Comparison of ENCODE assay signal across 8 cellular contexts in the genomic region with DNA sequence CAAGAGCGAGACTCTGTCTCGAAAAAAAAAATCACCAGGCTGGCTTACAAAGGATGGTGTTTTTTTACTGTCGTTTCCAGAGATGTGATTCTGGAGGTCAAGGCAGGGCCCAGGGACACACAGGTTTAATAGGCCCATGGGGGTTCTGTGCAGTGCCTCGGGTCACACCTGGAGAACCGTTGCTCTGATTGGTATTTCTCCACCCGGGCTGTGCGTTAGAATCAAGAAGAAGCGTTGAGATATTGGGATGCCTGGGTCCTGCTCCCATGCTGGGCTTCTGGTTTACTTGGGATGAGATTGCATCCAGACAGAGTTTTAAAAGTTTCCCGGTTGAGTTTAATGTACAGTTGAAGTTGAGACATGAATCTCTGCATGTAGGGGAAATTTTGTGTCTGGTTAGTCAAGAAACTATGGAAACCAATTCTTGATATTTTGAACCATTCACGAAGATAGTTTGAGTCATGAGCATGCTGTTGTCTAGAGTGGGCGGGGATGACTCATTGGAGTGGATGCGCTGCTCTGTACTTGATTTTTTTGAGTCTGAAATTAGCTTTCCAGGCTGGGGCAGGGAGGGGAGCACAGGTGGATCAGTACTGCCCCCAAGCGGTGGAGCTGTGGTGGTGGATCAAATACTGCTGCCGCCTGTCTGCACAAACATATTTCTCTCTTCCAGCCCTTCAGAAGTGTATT. TPM values are rescaled to one million over a fixed set of nuclear protein-coding genes. Genes with fewer than 3 reads are reported as not detected.
DNase-seq lines count a peak whose midpoint lies in the region; ATAC-seq, FAIRE-seq and TF ChIP-seq lines count a peak whose summit lies in the region.

No MANE protein-coding gene starts in this region.

- no peak overlapping the region for H3K4me3 ChIP-seq in prostate gland

- peak overlapping the region; percentile 42 for H3K27ac Mint-ChIP-seq in glutamatergic neuron (ENCODE audit: unreplicated experiment)

- H3K9me3 ChIP-seq in prostate gland = no peaks in the 10 kb centered on the region

- H3K4me1 ChIP-seq in prostate gland (replicated peaks) = no peaks in the 10 kb centered on the region

- H3K4me1 Mint-ChIP-seq in glutamatergic neuron (ENCODE audit: low read depth, unreplicated experiment) = peaks cover 15% of the 10 kb centered on the region

- DNase-seq in ELF-1 (ENCODE audit: low read depth, low spot score) (peak; percentile 88), KG1 (lab: John Stamatoyannopoulos, UW) (peak; percentile 37), SIG-M5 treated with dmso at 0.1 percent for 504 hours (lab: John Stamatoyannopoulos, UW; ENCODE audit: unreplicated experiment) (peak; percentile 89), glutamatergic neuron (peak; percentile 83), prostate gland (ENCODE audit: low spot score) (peak; percentile 50), urothelium cell line (ENCODE audit: low spot score) (peak; percentile 94)
- DNase-seq in activated naive CD4-positive, alpha-beta T cell treated with Interleukin-2 at 50 U/mL for 16 hours = peak; percentile 91

- H3K27me3 ChIP-seq in prostate gland (replicated peaks; ENCODE audit: insufficient read depth) = no peaks in the 10 kb centered on the region

- peak; percentile 73 for FAIRE-seq in urothelium cell line (lab: Jason Lieb, UNC)

- intact Hi-C loops in prostate gland (cut with DNase I) = loop anchor here (1.0 to 10.0 kb wide), 3 partner anchors 106 to 449 kb away; a partner anchor contains a TSS

- no peak for TF ChIP-seq POLR2A in prostate gland (IDR thresholded peaks at IDR 0.05)

- peak overlapping the region; percentile 49 to 50 for H3K27ac ChIP-seq in prostate gland

- peak overlapping the region; percentile 44 for H3K4me3 Mint-ChIP-seq in glutamatergic neuron (ENCODE audit: unreplicated experiment)

- ATAC-seq in GM21723 (IDR thresholded peaks at IDR 0.05; ENCODE audit: unreplicated experiment) = peak; percentile 89

- peaks cover 4 to 5% of the 10 kb centered on the region in 2 donors for H3K36me3 ChIP-seq in prostate gland

- H3K27me3 Mint-ChIP-seq in glutamatergic neuron (ENCODE audit: unreplicated experiment) = peaks cover 15% of the 10 kb centered on the region

- TF ChIP-seq CTCF in glutamatergic neuron (IDR thresholded peaks at IDR 0.05; ENCODE audit: partially characterized antibody, unreplicated experiment) = peak; percentile 87
- TF ChIP-seq CTCF in prostate gland (IDR thresholded peaks at IDR 0.05) = peak; percentile 72 to 87 (median 79)

- peaks cover 23% of the 10 kb centered on the region for H3K9me3 Mint-ChIP-seq in glutamatergic neuron (ENCODE audit: unreplicated experiment)

- WGBS in prostate gland = 57% methylated on average over 14 of the region's 14 CpGs

- no peaks in the 10 kb centered on the region for H3K36me3 Mint-ChIP-seq in glutamatergic neuron (ENCODE audit: unreplicated experiment)

RNA-seq across cellular contexts. Expression of a gene that starts 50.1 kb away (rescaled TPM):
- 134 TPM for total RNA-seq in glutamatergic neuron (ENCODE audit: unreplicated experiment)
- 100 to 1,000 TPM; 224 to 392 TPM for total RNA-seq in prostate gland

Comparison
In these comparisons a context has a peak if more than half of its experiments do, and no peak if none do; other contexts are left out.
1. DNase-seq: peak in every context shown above with its lines; median percentile 94 in urothelium cell line; 91 in activated naive CD4-positive, alpha-beta T cell treated with Interleukin-2 at 50 U/mL for 16 hours; 89 in SIG-M5 treated with dmso at 0.1 percent for 504 hours; 88 in ELF-1; 83 in glutamatergic neuron; 50 in prostate gland; 37 in KG1.